Comparison of ENCODE assay signal across 8 cellular contexts in the genomic region with DNA sequence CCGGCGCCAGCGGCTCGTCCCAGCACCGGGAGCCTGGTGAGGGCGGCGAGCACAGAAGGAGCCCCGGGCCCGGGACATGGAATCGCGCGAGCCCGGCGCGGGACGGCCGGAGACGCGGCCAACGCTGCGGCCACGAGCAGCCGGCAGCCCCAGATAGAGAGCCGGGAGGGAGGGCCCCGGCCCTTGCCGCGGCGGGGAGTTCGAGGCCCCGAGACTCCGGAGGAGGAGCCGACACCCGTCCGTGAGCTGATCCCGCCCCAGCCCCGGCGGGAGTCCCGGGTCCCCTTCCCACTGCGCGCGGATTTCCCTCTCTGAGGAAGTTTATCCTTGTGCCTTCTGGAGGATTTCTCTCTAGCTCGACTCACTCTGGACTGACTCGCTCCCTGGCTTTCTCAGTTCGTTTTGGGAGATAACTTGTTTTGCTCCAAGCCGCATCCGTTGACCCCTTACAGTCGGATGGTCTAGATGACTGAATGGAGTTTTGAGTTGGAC. TPM values are rescaled to one million over a fixed set of nuclear protein-coding genes. Genes with fewer than 3 reads are reported as not detected.
DNase-seq lines count a peak whose midpoint lies in the region; ATAC-seq and TF ChIP-seq lines count a peak whose summit lies in the region.

No MANE protein-coding gene starts in this region.

- H3K27me3 ChIP-seq in MM.1S (replicated peaks; ENCODE audit: insufficient read depth, low read length) (no peaks in the 10 kb centered on the region), gastroesophageal sphincter (no peaks in the 10 kb centered on the region), osteoblast (ENCODE audit: insufficient read depth, low read length) (no peaks in the 10 kb centered on the region)

- H3K27me3 Mint-ChIP-seq in activated T-helper 1 cell treated with anti-CD3 and anti-CD28 coated beads, Interleukin-12 subunit alpha, Interleukin-12 subunit beta, Interleukin-2, Interleukin-4 antibody, amounts not matched to agents 30 ng/mL and 10 ng/mL and 1 ng/mL, durations not matched to agents 14 hours and 24 hours and 36 hours (ENCODE audit: insufficient read depth): peaks cover 50% of the 10 kb centered on the region

- H3K4me2 ChIP-seq in MM.1S (ENCODE audit: low read depth, low read length): peak overlapping the region; percentile 59
- peak overlapping the region; percentile 91 for H3K4me2 ChIP-seq in osteoblast (ENCODE audit: insufficient read depth, low read length)

- no peaks in the 10 kb centered on the region for H3K9me3 Mint-ChIP-seq in activated T-helper 1 cell treated with anti-CD3 and anti-CD28 coated beads, Interleukin-12 subunit alpha, Interleukin-12 subunit beta, Interleukin-2, Interleukin-4 antibody, amounts not matched to agents 30 ng/mL and 10 ng/mL and 1 ng/mL, durations not matched to agents 14 hours and 24 hours and 36 hours

- peaks cover 4% of the 10 kb centered on the region for H3K36me3 Mint-ChIP-seq in activated T-helper 1 cell treated with anti-CD3 and anti-CD28 coated beads, Interleukin-12 subunit alpha, Interleukin-12 subunit beta, Interleukin-2, Interleukin-4 antibody, amounts not matched to agents 30 ng/mL and 10 ng/mL and 1 ng/mL, durations not matched to agents 14 hours and 24 hours and 36 hours (ENCODE audit: low read depth)

- H3K9me3 ChIP-seq in MM.1S (replicated peaks; ENCODE audit: insufficient read depth, low read length): no peaks in the 10 kb centered on the region
- no peaks in the 10 kb centered on the region for H3K9me3 ChIP-seq in gastroesophageal sphincter
- H3K9me3 ChIP-seq in osteoblast (ENCODE audit: low read depth, low read length): no peaks in the 10 kb centered on the region

- H2AFZ ChIP-seq in MM.1S (ENCODE audit: low read length): peak overlapping the region; percentile 54
- peak overlapping the region; percentile 85 for H2AFZ ChIP-seq in osteoblast (ENCODE audit: low read length)

- ATAC-seq in GM21717 (IDR thresholded peaks at IDR 0.05; ENCODE audit: unreplicated experiment) (peak; percentile 33), gastroesophageal sphincter (peak; percentile 29), GM18517 (IDR thresholded peaks at IDR 0.05; ENCODE audit: unreplicated experiment) (no peak)

- H3F3A ChIP-seq in MM.1S (ENCODE audit: insufficient read depth, low read length): peaks cover 40% of the 10 kb centered on the region

- intact Hi-C loops in activated T-helper 1 cell treated with anti-CD3 and anti-CD28 coated beads, Interleukin-12 subunit alpha, Interleukin-12 subunit beta, Interleukin-2, Interleukin-4 antibody, amounts not matched to agents 30 ng/mL and 10 ng/mL and 1 ng/mL, durations not matched to agents 14 hours and 24 hours and 36 hours (cut with micrococcal nuclease): loop anchor here (1.0 to 10.0 kb wide), 8 partner anchors 8 to 956 kb away; partner anchors contain the start of genes NECTIN1, SC5D and TLCD5

- H3K4me3 ChIP-seq in MM.1S (ENCODE audit: low read length): peak overlapping the region; percentile 99
- H3K4me3 ChIP-seq in gastroesophageal sphincter: peak overlapping the region; percentile 81 to 89
- H3K4me3 ChIP-seq in osteoblast (ENCODE audit: insufficient read depth, low read length): peak overlapping the region; percentile 97

- H3K27ac ChIP-seq in MM.1S (ENCODE audit: low read length) (peak overlapping the region; percentile 68; the same call in 1 of the 2 replicates), gastroesophageal sphincter (peak overlapping the region; percentile 91 to 99 (median 94)), osteoblast (ENCODE audit: low read depth, low read length) (peak overlapping the region; percentile 89)

- TF ChIP-seq CTCF in MM.1S (IDR thresholded peaks at IDR 0.05; ENCODE audit: low read length) (no peak), gastroesophageal sphincter (IDR thresholded peaks at IDR 0.05) (no peak), osteoblast (IDR thresholded peaks at IDR 0.05; ENCODE audit: extremely low read depth, low read depth, low read length) (no peak)

- H3K36me3 ChIP-seq in MM.1S (replicated peaks; ENCODE audit: insufficient read depth, low read length): no peaks in the 10 kb centered on the region
- H3K36me3 ChIP-seq in gastroesophageal sphincter: no peaks in the 10 kb centered on the region
- H3K36me3 ChIP-seq in osteoblast (ENCODE audit: insufficient read depth, low read length): no peaks in the 10 kb centered on the region

- TF ChIP-seq POLR2A in gastroesophageal sphincter (IDR thresholded peaks at IDR 0.05): peak; percentile 14 to 32

- H3K27ac Mint-ChIP-seq in activated T-helper 1 cell treated with anti-CD3 and anti-CD28 coated beads, Interleukin-12 subunit alpha, Interleukin-12 subunit beta, Interleukin-2, Interleukin-4 antibody, amounts not matched to agents 30 ng/mL and 10 ng/mL and 1 ng/mL, durations not matched to agents 14 hours and 24 hours and 36 hours: peak overlapping the region; percentile 76

- no peaks in the 10 kb centered on the region for H3K9me2 ChIP-seq in MM.1S (replicated peaks; ENCODE audit: insufficient read depth, low read length)

- H3K4me3 Mint-ChIP-seq in activated T-helper 1 cell treated with anti-CD3 and anti-CD28 coated beads, Interleukin-12 subunit alpha, Interleukin-12 subunit beta, Interleukin-2, Interleukin-4 antibody, amounts not matched to agents 30 ng/mL and 10 ng/mL and 1 ng/mL, durations not matched to agents 14 hours and 24 hours and 36 hours: peak overlapping the region; percentile 96

- 0 to 7% methylated on average over 1 to 3 of the region's 47 CpGs for WGBS in gastroesophageal sphincter (ENCODE audit: low coverage in 1 of 2), 2 donors

- DNase-seq in Daoy (ENCODE audit: low read depth) (peak; percentile 50), MM.1S (peak; percentile 56), osteoblast (ENCODE audit: insufficient read length, low spot score, missing footprints) (peak; percentile 88), dedifferentiated amniotic fluid mesenchymal stem cell (ENCODE audit: extremely low spot score) (no peak)
- DNase-seq in activated T-helper 1 cell treated with anti-CD3 and anti-CD28 coated beads, Interleukin-12 subunit alpha, Interleukin-12 subunit beta, Interleukin-2, Interleukin-4 antibody, amounts not matched to agents 30 ng/mL and 10 ng/mL and 1 ng/mL, durations not matched to agents 14 hours and 24 hours and 36 hours (ENCODE audit: low spot score): no peak

- H3K4me1 ChIP-seq in MM.1S (ENCODE audit: low read length) (peaks cover 32% of the 10 kb centered on the region), gastroesophageal sphincter (peaks cover 0 to 77% (median 7%) of the 10 kb centered on the region in 3 donors), osteoblast (ENCODE audit: insufficient read depth, low read length) (peaks cover 56% of the 10 kb centered on the region)

- TF ChIP-seq EP300 in gastroesophageal sphincter (IDR thresholded peaks at IDR 0.05): no peak

- peaks cover 41% of the 10 kb centered on the region for H3K4me1 Mint-ChIP-seq in activated T-helper 1 cell treated with anti-CD3 and anti-CD28 coated beads, Interleukin-12 subunit alpha, Interleukin-12 subunit beta, Interleukin-2, Interleukin-4 antibody, amounts not matched to agents 30 ng/mL and 10 ng/mL and 1 ng/mL, durations not matched to agents 14 hours and 24 hours and 36 hours (ENCODE audit: low read depth)

- H3K9ac ChIP-seq in MM.1S (ENCODE audit: low read length): peak overlapping the region; percentile 84

- H3K79me2 ChIP-seq in MM.1S (ENCODE audit: low read length) (peaks cover 53% of the 10 kb centered on the region), osteoblast (ENCODE audit: insufficient read depth, low read length) (peaks cover 51% of the 10 kb centered on the region)

- H4K20me1 ChIP-seq in MM.1S (ENCODE audit: insufficient read depth, low read length) (no peaks in the 10 kb centered on the region), osteoblast (ENCODE audit: insufficient read depth, low read length) (peaks cover 45% of the 10 kb centered on the region)

RNA-seq across cellular contexts. Expression of gene ARHGEF12, which starts 0.5 kb away (rescaled TPM):
- 20.4 and 20.8 TPM in 2 replicates for total RNA-seq in Daoy (2014; rRNA removed; shearing (Covaris generic))
- 25.7 and 26.0 TPM in 2 replicates for total RNA-seq in activated T-helper 1 cell treated with anti-CD3 and anti-CD28 coated beads, Interleukin-12 subunit alpha, Interleukin-12 subunit beta, Interleukin-2, Interleukin-4 antibody, amounts not matched to agents 30 ng/mL and 10 ng/mL and 1 ng/mL, durations not matched to agents 14 hours and 24 hours and 36 hours
- total RNA-seq in gastroesophageal sphincter (100 to 1,000 TPM in 3 of 4 donors, 10 to 100 TPM in 1; 99.7 to 135 (median 112) TPM), osteoblast (118 and 134 TPM in 2 replicates)

RNA-seq across cellular contexts. Expression of gene TLCD5, which starts 11.6 kb away (rescaled TPM):
- total RNA-seq in Daoy (2014; rRNA removed; shearing (Covaris generic)): 5.7 and 11.4 TPM in 2 replicates
- total RNA-seq in activated T-helper 1 cell treated with anti-CD3 and anti-CD28 coated beads, Interleukin-12 subunit alpha, Interleukin-12 subunit beta, Interleukin-2, Interleukin-4 antibody, amounts not matched to agents 30 ng/mL and 10 ng/mL and 1 ng/mL, durations not matched to agents 14 hours and 24 hours and 36 hours: 1.2 and 1.7 TPM in 2 replicates
- total RNA-seq in gastroesophageal sphincter (1 to 10 TPM; 6.1 to 8.1 (median 7.5) TPM), osteoblast (11.5 and 11.9 TPM in 2 replicates)

Comparison
In these comparisons a context has a peak if more than half of its experiments do, and no peak if none do; other contexts are left out.
1. DNase-seq: peak in Daoy (single experiment), MM.1S (single experiment) and osteoblast (single experiment); none in activated T-helper 1 cell treated with anti-CD3 and anti-CD28 coated beads, Interleukin-12 subunit alpha, Interleukin-12 subunit beta, Interleukin-2, Interleukin-4 antibody, amounts not matched to agents 30 ng/mL and 10 ng/mL and 1 ng/mL, durations not matched to agents 14 hours and 24 hours and 36 hours (single experiment) and dedifferentiated amniotic fluid mesenchymal stem cell (single experiment).
2. Peak in every context shown above with its lines, with median percentiles within 50 percentile points of each other: H3K27ac ChIP-seq and H3K4me3 ChIP-seq.